In genomic region chr5:138914338-138914737, GRCh38 we compare ENCODE assay signal across 15 cellular contexts. TPM values are rescaled to one million over a fixed set of nuclear protein-coding genes. Genes with fewer than 3 reads are reported as not detected.
DNase-seq lines count a peak whose midpoint lies in the region; ATAC-seq and TF ChIP-seq lines count a peak whose summit lies in the region.
"Had no signal": no experiment of that assay in that cellular context is flagged by ENCODE, and none has a peak within 500 bp of the region (broad histone marks: within the 10 kb centered on the region; RNA-seq: fewer than 3 reads in every experiment).

No MANE protein-coding gene starts in this region.

- no peak overlapping the region for H2AFZ ChIP-seq in GM23338

- H3K36me3 Mint-ChIP-seq in GM23338 (ENCODE audit: low read depth), result peaks cover 21% of the 10 kb centered on the region; the same call in 2 of the 3 replicates
- peaks cover 62% of the 10 kb centered on the region for H3K36me3 Mint-ChIP-seq in nephron progenitor cell (ENCODE audit: low read depth)
- H3K36me3 Mint-ChIP-seq in Calu3 (ENCODE audit: insufficient read depth, unreplicated experiment), result peaks cover 52% of the 10 kb centered on the region

- H3K27ac Mint-ChIP-seq in GM23338, result peak overlapping the region; percentile 33; the same call in 1 of the 2 replicates
- H3K27ac Mint-ChIP-seq in nephron progenitor cell, result peak overlapping the region; percentile 14
- no peak overlapping the region for H3K27ac Mint-ChIP-seq in Calu3 (ENCODE audit: unreplicated experiment)
- H3K27ac Mint-ChIP-seq: CD14-positive monocyte; CD4-positive, alpha-beta memory T cell had no signal

- no peaks in the 10 kb centered on the region; the same call in 1 of the 2 replicates for H3K4me1 ChIP-seq in GM23338 (ENCODE audit: insufficient read depth)
- H3K4me1 ChIP-seq in left ventricle myocardium inferior, result peaks cover 53% of the 10 kb centered on the region

- H3K4me3 Mint-ChIP-seq in GM23338, result no peak overlapping the region
- H3K4me3 Mint-ChIP-seq in nephron progenitor cell, result no peak overlapping the region
- no peak overlapping the region for H3K4me3 Mint-ChIP-seq in Calu3 (ENCODE audit: low read depth, unreplicated experiment)
- H3K4me3 Mint-ChIP-seq: CD14-positive monocyte; CD4-positive, alpha-beta memory T cell had no signal

- no peaks in the 10 kb centered on the region for H3F3A ChIP-seq in GM23338 (replicated peaks; ENCODE audit: low read depth)

- H3K27ac ChIP-seq in GM23338 (ENCODE audit: low read depth) (no peak overlapping the region), left ventricle myocardium inferior (replicated peaks) (peak overlapping the region; percentile 78)
- H3K27ac ChIP-seq: BLaER1, HL-60 had no signal

- TF ChIP-seq CTCF in GM23338 (conservative IDR thresholded peaks at IDR 0.05; ENCODE audit: low read depth in 2 of 2) (no peak), left ventricle myocardium inferior (IDR thresholded peaks at IDR 0.05; ENCODE audit: borderline replicate concordance) (no peak), nephron progenitor cell (IDR thresholded peaks at IDR 0.05) (no peak), Calu3 (IDR thresholded peaks at IDR 0.05; ENCODE audit: unreplicated experiment) (no peak)

- intact Hi-C loops in Right ventricle myocardium superior (cut with DNase I) (no loop called here), left ventricle myocardium inferior (cut with micrococcal nuclease) (no loop called here), Calu3 (cut with micrococcal nuclease; ENCODE audit: unreplicated experiment) (loop anchor here (10.0 kb wide), 1 partner anchor 130 kb away; no protein-coding TSS in a partner anchor)

- no peaks in the 10 kb centered on the region for H3K9me3 ChIP-seq in left ventricle myocardium inferior (replicated peaks)
- H3K9me3 ChIP-seq: HAP-1 had no signal

- H3K27me3 Mint-ChIP-seq in GM23338 (ENCODE audit: insufficient read depth, low read depth, poor library complexity) (peaks cover 3% of the 10 kb centered on the region), nephron progenitor cell (ENCODE audit: low read depth, poor library complexity) (peaks cover 4% of the 10 kb centered on the region), Calu3 (ENCODE audit: unreplicated experiment) (no peaks in the 10 kb centered on the region)
- H3K27me3 Mint-ChIP-seq: CD4-positive, alpha-beta memory T cell had no signal

- DNase-seq in GM23338 (ENCODE audit: low spot score) (no peak), Right ventricle myocardium superior (no peak), left ventricle myocardium inferior (no peak), nephron progenitor cell (no peak), NCI-H524 treated with DMSO at 0.1 percent for 48 hours (lab: John Stamatoyannopoulos, UW) (no peak), Calu3 (no peak)
- DNase-seq: 8988T; CD4-positive, alpha-beta memory T cell; DMS79 treated with DMSO at 0.1 percent for 48 hours had no signal

- H3K36me3 ChIP-seq in GM23338 (ENCODE audit: insufficient read depth) (no peaks in the 10 kb centered on the region), left ventricle myocardium inferior (peaks cover 17% of the 10 kb centered on the region)

- H3K27me3 ChIP-seq in GM23338 (ENCODE audit: insufficient read depth), result no peaks in the 10 kb centered on the region
- H3K27me3 ChIP-seq in left ventricle myocardium inferior (ENCODE audit: low read depth), result no peaks in the 10 kb centered on the region
- H3K27me3 ChIP-seq: BLaER1 had no signal

- ATAC-seq in GM23338 (no peak), Right ventricle myocardium superior (ENCODE audit: poor library complexity) (peak; percentile 82), HG02678 (IDR thresholded peaks at IDR 0.05; ENCODE audit: unreplicated experiment) (no peak)
- ATAC-seq: GM12878 had no signal

- H3K9me2 ChIP-seq in GM23338 (ENCODE audit: insufficient read depth), result no peaks in the 10 kb centered on the region

- H3K79me2 ChIP-seq in GM23338 (replicated peaks; ENCODE audit: insufficient read depth), result no peaks in the 10 kb centered on the region; the same call in 1 of the 2 replicates

- 0 out of 2 replicates have a peak, but pooled peaks cover 5% of the 10 kb centered on the region for H4K20me1 ChIP-seq in GM23338 (replicated peaks; ENCODE audit: insufficient read depth)

- H3K9me3 Mint-ChIP-seq in GM23338, result no peaks in the 10 kb centered on the region
- no peaks in the 10 kb centered on the region for H3K9me3 Mint-ChIP-seq in nephron progenitor cell
- no peaks in the 10 kb centered on the region for H3K9me3 Mint-ChIP-seq in Calu3 (ENCODE audit: low read depth, unreplicated experiment)
- H3K9me3 Mint-ChIP-seq: CD14-positive monocyte; CD4-positive, alpha-beta memory T cell had no signal

- no TSS peak for BruUV-seq in Calu3 (replicated peaks; lab: Mats Ljungman, UMichigan)

- no peaks in the 10 kb centered on the region; the same call in none of the 3 replicates for H3K4me1 Mint-ChIP-seq in GM23338
- peaks cover 24% of the 10 kb centered on the region for H3K4me1 Mint-ChIP-seq in nephron progenitor cell
- no peaks in the 10 kb centered on the region for H3K4me1 Mint-ChIP-seq in Calu3 (ENCODE audit: low read depth, unreplicated experiment)

- H3K4me2 ChIP-seq in GM23338, result no peak overlapping the region
- H3K4me2 ChIP-seq: BLaER1 had no signal

- H3K4me3 ChIP-seq in GM23338 (no peak overlapping the region), left ventricle myocardium inferior (no peak overlapping the region)
- H3K4me3 ChIP-seq: BLaER1, GM12878, HAP-1 had no signal

- CTCF ChIA-PET in Calu3 (lab: Charles Lee), result no interaction called here

TF ChIP-seq in GM23338, 12 proteins besides CTCF, POLR2A, EP300 and RAD21:
- TF ChIP-seq ZNF331 (CRISPR knock-in tag; IDR thresholded peaks at IDR 0.05; ENCODE audit: low read depth), result no peak
- TF ChIP-seq NANOG (IDR thresholded peaks at IDR 0.05; ENCODE audit: borderline replicate concordance), result no peak

RNA-seq across cellular contexts. Expression of gene LRRTM2, which starts 39.2 kb away (rescaled TPM):
- not detected in 2 replicates for total RNA-seq in GM23338 (2014; rRNA removed; shearing (Covaris generic))
- polyA plus RNA-seq in GM23338 (2016; fragmentation: Nextera tagmentation; extraction: Ambion mirVana), result 0.89 and 1.5 TPM in 2 replicates
- total RNA-seq in Right ventricle myocardium superior (not detected), left ventricle myocardium inferior (not detected), Calu3 (2022) (not detected in 2 replicates)
- total RNA-seq: CD4-positive, alpha-beta memory T cell had no signal
- polyA plus RNA-seq: CD4-positive, alpha-beta memory T cell had no signal
